Comparison of ENCODE assay signal across 29 cellular contexts in genomic region chr20:61056136-61056535, GRCh38.
"Had no signal": no experiment of that assay in that cellular context is flagged by ENCODE, and none has a peak within 500 bp of the region (broad histone marks: within the 10 kb centered on the region; RNA-seq: fewer than 3 reads in every experiment).

No MANE protein-coding gene starts in this region.

- H3K9me3 Mint-ChIP-seq: activated CD4-positive, alpha-beta memory T cell treated with anti-CD3 and anti-CD28 coated beads, Interleukin-2, amount 10 ng/mL, durations not matched to agents 7 days and 5 days; activated CD4-positive, alpha-beta T cell treated with anti-CD3 and anti-CD28 coated beads, Interleukin-2, amount 10 ng/mL, durations not matched to agents 24 days and 14 days; activated naive CD4-positive, alpha-beta T cell treated with anti-CD3 and anti-CD28 coated beads, Interleukin-2, amount 10 ng/mL, durations not matched to agents 7 days and 5 days; activated naive CD4-positive, alpha-beta T cell treated with anti-CD3 and anti-CD28 coated beads, Interleukin-2, amount 50 U/mL, for 72 hours; activated naive CD8-positive, alpha-beta T cell treated with anti-CD3 and anti-CD28 coated beads, Interleukin-2, amount 10 ng/mL, durations not matched to agents 7 days and 5 days; activated T-cell treated with anti-CD3 and anti-CD28 coated beads, Interleukin-2, amount 50 U/mL, for 24 hours; activated T-cell treated with anti-CD3 and anti-CD28 coated beads, Interleukin-2, amount 50 U/mL, for 72 hours; central memory CD8-positive, alpha-beta T cell; T-helper 2 cell treated with Interferon-gamma antibody and Interleukin-4, amounts not matched to agents 5 μg/mL and 100 μg/mL, for 36 hours had no signal

- H3K4me1 ChIP-seq: ascending aorta, breast epithelium, gastrocnemius medialis had no signal

- H3K27ac Mint-ChIP-seq: activated CD4-positive, alpha-beta memory T cell treated with anti-CD3 and anti-CD28 coated beads, Interleukin-2, amount 10 ng/mL, durations not matched to agents 7 days and 5 days; activated CD4-positive, alpha-beta T cell treated with anti-CD3 and anti-CD28 coated beads for 36 hours; activated CD4-positive, alpha-beta T cell treated with anti-CD3 and anti-CD28 coated beads, Interleukin-2, amount 10 ng/mL, durations not matched to agents 24 days and 14 days; activated naive CD4-positive, alpha-beta T cell treated with anti-CD3 and anti-CD28 coated beads, Interleukin-2, amount 10 ng/mL, durations not matched to agents 7 days and 5 days; activated naive CD4-positive, alpha-beta T cell treated with anti-CD3 and anti-CD28 coated beads, Interleukin-2, amount 50 U/mL, for 72 hours; activated naive CD8-positive, alpha-beta T cell treated with anti-CD3 and anti-CD28 coated beads, Interleukin-2, amount 10 ng/mL, durations not matched to agents 7 days and 5 days; activated T-cell treated with anti-CD3 and anti-CD28 coated beads, Interleukin-2, amount 50 U/mL, for 24 hours; activated T-cell treated with anti-CD3 and anti-CD28 coated beads, Interleukin-2, amount 50 U/mL, for 72 hours; brain; endodermal cell; T-helper 17 cell; T-helper 2 cell treated with Interferon-gamma antibody and Interleukin-4, amounts not matched to agents 5 μg/mL and 100 μg/mL, for 36 hours had no signal

- H3K27me3 Mint-ChIP-seq: activated CD4-positive, alpha-beta memory T cell treated with anti-CD3 and anti-CD28 coated beads, Interleukin-2, amount 10 ng/mL, durations not matched to agents 7 days and 5 days; activated CD4-positive, alpha-beta T cell treated with anti-CD3 and anti-CD28 coated beads for 36 hours; activated CD4-positive, alpha-beta T cell treated with anti-CD3 and anti-CD28 coated beads, Interleukin-2, amount 10 ng/mL, durations not matched to agents 24 days and 14 days; activated naive CD4-positive, alpha-beta T cell treated with anti-CD3 and anti-CD28 coated beads, Interleukin-2, amount 10 ng/mL, durations not matched to agents 7 days and 5 days; activated naive CD8-positive, alpha-beta T cell treated with anti-CD3 and anti-CD28 coated beads, Interleukin-2, amount 10 ng/mL, durations not matched to agents 7 days and 5 days; activated T-cell treated with anti-CD3 and anti-CD28 coated beads, Interleukin-2, amount 50 U/mL, for 24 hours; central memory CD8-positive, alpha-beta T cell had no signal

- H3K4me1 Mint-ChIP-seq: activated CD4-positive, alpha-beta memory T cell treated with anti-CD3 and anti-CD28 coated beads, Interleukin-2, amount 10 ng/mL, durations not matched to agents 7 days and 5 days; activated CD4-positive, alpha-beta T cell treated with anti-CD3 and anti-CD28 coated beads for 36 hours; activated CD4-positive, alpha-beta T cell treated with anti-CD3 and anti-CD28 coated beads, Interleukin-2, amount 10 ng/mL, durations not matched to agents 24 days and 14 days; activated naive CD4-positive, alpha-beta T cell treated with anti-CD3 and anti-CD28 coated beads, Interleukin-2, amount 10 ng/mL, durations not matched to agents 7 days and 5 days; activated naive CD8-positive, alpha-beta T cell treated with anti-CD3 and anti-CD28 coated beads, Interleukin-2, amount 10 ng/mL, durations not matched to agents 7 days and 5 days; central memory CD8-positive, alpha-beta T cell; endodermal cell; T-helper 17 cell had no signal

- H3K36me3 ChIP-seq: ascending aorta, breast epithelium, cardiac muscle cell, gastrocnemius medialis had no signal

- DNase-seq: activated CD4-positive, alpha-beta memory T cell treated with anti-CD3 and anti-CD28 coated beads, Interleukin-2, amount 10 ng/mL, durations not matched to agents 7 days and 5 days; activated CD4-positive, alpha-beta T cell treated with anti-CD3 and anti-CD28 coated beads for 36 hours; activated CD4-positive, alpha-beta T cell treated with anti-CD3 and anti-CD28 coated beads, Interleukin-2, amount 10 ng/mL, durations not matched to agents 24 days and 14 days; activated CD4-positive, CD25-positive, alpha-beta regulatory T cell; activated CD4-positive, CD25-positive, alpha-beta regulatory T cell treated with anti-CD3 and anti-CD28 coated beads, Interleukin-2, amount 50 U/mL, for 72 hours; activated CD8-positive, alpha-beta memory T cell treated with anti-CD3 and anti-CD28 coated beads, Interleukin-2, amount 50 U/mL, for 48 hours; activated gamma-delta T cell; activated naive CD4-positive, alpha-beta T cell; activated naive CD4-positive, alpha-beta T cell treated with anti-CD3 and anti-CD28 coated beads, Interleukin-2, amount 10 ng/mL, durations not matched to agents 7 days and 5 days; activated naive CD8-positive, alpha-beta T cell treated with anti-CD3 and anti-CD28 coated beads, Interleukin-2, amount 10 ng/mL, durations not matched to agents 7 days and 5 days; activated T-cell treated with anti-CD3 and anti-CD28 coated beads for 4 hours; activated T-cell treated with anti-CD3 and anti-CD28 coated beads, Interleukin-2, amount 50 U/mL, for 24 hours; activated T-cell treated with anti-CD3 and anti-CD28 coated beads, Interleukin-2, amount 50 U/mL, for 72 hours; cortex of kidney; dermis blood vessel endothelial cell; effector memory CD4-positive, alpha-beta T cell; endodermal cell; foreskin fibroblast; T-helper 1 cell; T-helper 17 cell had no signal

- H3K27me3 ChIP-seq: ascending aorta, cardiac muscle cell, gastrocnemius medialis had no signal

- H3K36me3 Mint-ChIP-seq: activated naive CD4-positive, alpha-beta T cell treated with anti-CD3 and anti-CD28 coated beads, Interleukin-2, amount 10 ng/mL, durations not matched to agents 7 days and 5 days; activated naive CD4-positive, alpha-beta T cell treated with anti-CD3 and anti-CD28 coated beads, Interleukin-2, amount 50 U/mL, for 72 hours; activated naive CD8-positive, alpha-beta T cell treated with anti-CD3 and anti-CD28 coated beads, Interleukin-2, amount 10 ng/mL, durations not matched to agents 7 days and 5 days; brain had no signal

- H3K4me3 Mint-ChIP-seq: activated CD4-positive, alpha-beta memory T cell treated with anti-CD3 and anti-CD28 coated beads, Interleukin-2, amount 10 ng/mL, durations not matched to agents 7 days and 5 days; activated CD4-positive, alpha-beta T cell treated with anti-CD3 and anti-CD28 coated beads for 36 hours; activated CD4-positive, alpha-beta T cell treated with anti-CD3 and anti-CD28 coated beads, Interleukin-2, amount 10 ng/mL, durations not matched to agents 24 days and 14 days; activated naive CD4-positive, alpha-beta T cell treated with anti-CD3 and anti-CD28 coated beads, Interleukin-2, amount 10 ng/mL, durations not matched to agents 7 days and 5 days; activated naive CD8-positive, alpha-beta T cell treated with anti-CD3 and anti-CD28 coated beads, Interleukin-2, amount 10 ng/mL, durations not matched to agents 7 days and 5 days; activated T-cell treated with anti-CD3 and anti-CD28 coated beads, Interleukin-2, amount 50 U/mL, for 24 hours; activated T-cell treated with anti-CD3 and anti-CD28 coated beads, Interleukin-2, amount 50 U/mL, for 72 hours; brain; central memory CD8-positive, alpha-beta T cell; endodermal cell; T-helper 17 cell; T-helper 2 cell treated with Interferon-gamma antibody and Interleukin-4, amounts not matched to agents 5 μg/mL and 100 μg/mL, for 36 hours had no signal

- H3K9me3 ChIP-seq: ascending aorta, gastrocnemius medialis had no signal

- H3K27ac ChIP-seq: ascending aorta, breast epithelium, cardiac muscle cell, gastrocnemius medialis had no signal

- H3K4me3 ChIP-seq: ascending aorta, breast epithelium, cardiac muscle cell, gastrocnemius medialis had no signal

- ATAC-seq: activated CD4-positive, alpha-beta T cell treated with anti-CD3 and anti-CD28 coated beads for 36 hours; activated naive CD4-positive, alpha-beta T cell treated with anti-CD3 and anti-CD28 coated beads, Interleukin-2, amount 50 U/mL, for 72 hours; activated T-cell treated with anti-CD3 and anti-CD28 coated beads, Interleukin-2, amount 50 U/mL, for 72 hours; esophagus mucosa; gastrocnemius medialis; T-helper 17 cell had no signal
